In genomic region chr11:63841554-63841953, GRCh38 we compare ENCODE assay signal across 8 cellular contexts.
DNase-seq lines count a peak whose midpoint lies in the region; ATAC-seq and TF ChIP-seq lines count a peak whose summit lies in the region.

No MANE protein-coding gene starts in this region.

- H3K4me3 ChIP-seq in fibroblast of mammary gland (ENCODE audit: control insufficient read depth, low read depth, low read length) (peak overlapping the region; percentile 92), retinal pigment epithelial cell (ENCODE audit: low read length) (peak overlapping the region; percentile 95)

- no peak overlapping the region for H3K27ac Mint-ChIP-seq in T-helper 2 cell treated with Interferon-gamma antibody and Interleukin-4, amounts not matched to agents 5 μg/mL and 100 μg/mL, for 36 hours

- no peak for TF ChIP-seq CTCF in fibroblast of mammary gland (conservative IDR thresholded peaks at IDR 0.05; ENCODE audit: control insufficient read depth, insufficient read depth, low read depth, low read length)
- no peak for TF ChIP-seq CTCF in retinal pigment epithelial cell (conservative IDR thresholded peaks at IDR 0.05; ENCODE audit: low read depth, low read length)

- DNase-seq in T-helper 2 cell treated with Interferon-gamma antibody and Interleukin-4, amounts not matched to agents 5 μg/mL and 100 μg/mL, for 36 hours (ENCODE audit: low spot score) = no peak
- no peak for DNase-seq in T-helper 2 cell
- peak; percentile 19 for DNase-seq in T1000 (lab: John Stamatoyannopoulos, UW)
- no peak for DNase-seq in fibroblast of mammary gland (ENCODE audit: low read depth)
- peak; percentile 37 for DNase-seq in retinal pigment epithelial cell (ENCODE audit: low read depth)
- no peak for DNase-seq in NCI-H82 (lab: John Stamatoyannopoulos, UW)
- no peak for DNase-seq in NCI-H2171 treated with DMSO at 0.1 percent for 48 hours (lab: John Stamatoyannopoulos, UW)

- no peaks in the 10 kb centered on the region for H3K27me3 Mint-ChIP-seq in T-helper 2 cell treated with Interferon-gamma antibody and Interleukin-4, amounts not matched to agents 5 μg/mL and 100 μg/mL, for 36 hours (ENCODE audit: low read depth)

- H3K9me3 Mint-ChIP-seq in T-helper 2 cell treated with Interferon-gamma antibody and Interleukin-4, amounts not matched to agents 5 μg/mL and 100 μg/mL, for 36 hours = no peaks in the 10 kb centered on the region

- H3K36me3 Mint-ChIP-seq in T-helper 2 cell treated with Interferon-gamma antibody and Interleukin-4, amounts not matched to agents 5 μg/mL and 100 μg/mL, for 36 hours (ENCODE audit: low read depth) = peaks cover 29% of the 10 kb centered on the region

- no peak for ATAC-seq in GM21360 (IDR thresholded peaks at IDR 0.05; ENCODE audit: unreplicated experiment)

- peaks cover 44% of the 10 kb centered on the region for H3K4me1 Mint-ChIP-seq in T-helper 2 cell treated with Interferon-gamma antibody and Interleukin-4, amounts not matched to agents 5 μg/mL and 100 μg/mL, for 36 hours (ENCODE audit: low read depth)

- H3K4me3 Mint-ChIP-seq in T-helper 2 cell treated with Interferon-gamma antibody and Interleukin-4, amounts not matched to agents 5 μg/mL and 100 μg/mL, for 36 hours = peak overlapping the region; percentile 86

Comparison
In these comparisons a context has a peak if more than half of its experiments do, and no peak if none do; other contexts are left out.
1. DNase-seq: peak in T1000 (single experiment) and retinal pigment epithelial cell (single experiment); none in T-helper 2 cell treated with Interferon-gamma antibody and Interleukin-4, amounts not matched to agents 5 μg/mL and 100 μg/mL, for 36 hours (single experiment), T-helper 2 cell (0 of 5), fibroblast of mammary gland (single experiment), NCI-H82 (single experiment) and NCI-H2171 treated with DMSO at 0.1 percent for 48 hours (single experiment).